9 cellular contexts compared by ENCODE assay signal in the genomic region with DNA sequence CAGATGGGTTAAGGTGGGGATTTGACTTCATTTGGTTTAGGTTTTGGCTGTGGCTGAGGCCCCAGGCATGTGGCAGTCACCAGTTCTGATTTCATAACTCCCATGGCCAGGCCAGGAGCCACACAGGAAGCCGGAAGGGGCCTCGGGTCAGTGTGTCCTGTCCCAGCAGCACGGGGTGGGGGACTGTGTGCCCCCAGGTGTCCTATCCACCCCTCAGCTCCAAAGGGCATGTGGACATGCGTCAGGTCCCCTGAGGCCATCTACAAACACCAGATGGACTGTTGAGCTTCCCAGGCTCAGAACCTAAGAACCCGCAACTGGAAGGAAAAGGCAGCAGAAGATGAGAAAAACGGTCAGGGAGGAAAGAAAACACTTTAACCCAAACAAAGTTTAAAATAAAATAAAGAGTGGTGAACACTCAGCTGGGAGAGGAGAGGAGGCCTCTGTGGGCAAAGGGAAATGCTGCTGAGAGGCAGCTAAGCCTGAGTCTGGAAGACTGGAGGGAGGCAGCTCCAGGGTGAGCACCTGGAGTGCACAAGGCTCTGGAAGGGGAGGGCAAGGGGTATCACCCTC.
A peak's percentile ranks its signal among the peaks of the same experiment; 100 is the strongest.
DNase-seq lines count a peak whose midpoint lies in the region; ATAC-seq and TF ChIP-seq lines count a peak whose summit lies in the region.
"Had no signal": no experiment of that assay in that cellular context is flagged by ENCODE, and none has a peak within 500 bp of the region (broad histone marks: within the 10 kb centered on the region; RNA-seq: fewer than 3 reads in every experiment).

No MANE protein-coding gene starts in this region.

- peak overlapping the region; percentile 65 to 90 for H3K27ac ChIP-seq in lung (ENCODE audit: low read depth in 1 of 2, low read length in 1 of 2)

- H3K9me3 Mint-ChIP-seq in type B pancreatic cell: no peaks in the 10 kb centered on the region
- H3K9me3 Mint-ChIP-seq: CD8-positive, alpha-beta T cell had no signal

- no peaks in the 10 kb centered on the region for H3K36me3 ChIP-seq in lung (ENCODE audit: control insufficient read depth in 2 of 2, insufficient read depth in 2 of 2, low read length in 2 of 2)

- H3K4me3 ChIP-seq in lung: no peak overlapping the region

- peaks cover 4% of the 10 kb centered on the region for H3K27me3 Mint-ChIP-seq in type B pancreatic cell

- H3K36me3 Mint-ChIP-seq in type B pancreatic cell: no peaks in the 10 kb centered on the region
- H3K36me3 Mint-ChIP-seq: CD8-positive, alpha-beta T cell had no signal

- 52% methylated on average over 6 of the region's 6 CpGs for WGBS in lung, 2 donors

- peaks cover 31% of the 10 kb centered on the region for H3K4me1 Mint-ChIP-seq in type B pancreatic cell (ENCODE audit: unreplicated experiment)

- H3K27ac Mint-ChIP-seq in type B pancreatic cell: peak overlapping the region; percentile 66

- peak overlapping the region; percentile 70 for H3K4me3 Mint-ChIP-seq in type B pancreatic cell

- DNase-seq in activated CD8-positive, alpha-beta memory T cell treated with anti-CD3 and anti-CD28 coated beads, Interleukin-2, amount 50 U/mL, for 48 hours: peak; percentile 75
- no peak for DNase-seq in activated CD8-positive, alpha-beta memory T cell treated with anti-CD3 and anti-CD28 coated beads, Interleukin-2, amount 50 U/mL, for 4 hours
- peak; percentile 95 for DNase-seq in brain pericyte (ENCODE audit: low read depth, low spot score)
- DNase-seq in lung (ENCODE audit: low spot score): no peak
- no peak for DNase-seq in type B pancreatic cell (ENCODE audit: extremely low spot score, unreplicated experiment)
- no peak for DNase-seq in hippocampal formation (lab: John Stamatoyannopoulos, UW)

- H3K4me1 ChIP-seq in lung (ENCODE audit: control insufficient read depth in 2 of 2, insufficient read depth in 2 of 2, low read length in 2 of 2): peaks cover 5 to 22% of the 10 kb centered on the region in 2 donors

- ATAC-seq in lung (ENCODE audit: insufficient read depth, low FRiP score): peak; percentile 27
- ATAC-seq in HG03571 (IDR thresholded peaks at IDR 0.05; ENCODE audit: unreplicated experiment): no peak
- ATAC-seq in HG02610 (IDR thresholded peaks at IDR 0.05; ENCODE audit: unreplicated experiment): no peak

- TF ChIP-seq CTCF in lung (IDR thresholded peaks at IDR 0.05; ENCODE audit: control extremely low read depth, extremely low read depth) (no peak), type B pancreatic cell (conservative IDR thresholded peaks at IDR 0.05) (no peak)

- no peaks in the 10 kb centered on the region for H3K9me3 ChIP-seq in lung (ENCODE audit: control insufficient read depth in 2 of 2, insufficient read depth in 1 of 2, low read length in 1 of 2)

- no peaks in the 10 kb centered on the region for H3K27me3 ChIP-seq in lung (ENCODE audit: control insufficient read depth, insufficient read depth)

Comparison
In these comparisons a context has a peak if more than half of its experiments do, and no peak if none do; other contexts are left out.
1. DNase-seq: peak in activated CD8-positive, alpha-beta memory T cell treated with anti-CD3 and anti-CD28 coated beads, Interleukin-2, amount 50 U/mL, for 48 hours (single experiment) and brain pericyte (single experiment); none in activated CD8-positive, alpha-beta memory T cell treated with anti-CD3 and anti-CD28 coated beads, Interleukin-2, amount 50 U/mL, for 4 hours (single experiment), lung (single experiment), type B pancreatic cell (single experiment) and hippocampal formation (0 of 2).